Comparison of ENCODE assay signal across 1 cellular context in genomic region chr17:37661372-37662014, GRCh38.
TF ChIP-seq lines count a peak whose summit lies in the region.

No MANE protein-coding gene starts in this region.

TF ChIP-seq in A549, 52 proteins besides CTCF, POLR2A, EP300 and RAD21:
- no peak for TF ChIP-seq RCOR1 (IDR thresholded peaks at IDR 0.05; ENCODE audit: low read depth, low read length)
- no peak for TF ChIP-seq HOXB13 (CRISPR knock-in tag; IDR thresholded peaks at IDR 0.05; ENCODE audit: low read depth)
- TF ChIP-seq PHF8 (IDR thresholded peaks at IDR 0.05; ENCODE audit: borderline replicate concordance, low read depth) = no peak
- TF ChIP-seq, protein P1, sequence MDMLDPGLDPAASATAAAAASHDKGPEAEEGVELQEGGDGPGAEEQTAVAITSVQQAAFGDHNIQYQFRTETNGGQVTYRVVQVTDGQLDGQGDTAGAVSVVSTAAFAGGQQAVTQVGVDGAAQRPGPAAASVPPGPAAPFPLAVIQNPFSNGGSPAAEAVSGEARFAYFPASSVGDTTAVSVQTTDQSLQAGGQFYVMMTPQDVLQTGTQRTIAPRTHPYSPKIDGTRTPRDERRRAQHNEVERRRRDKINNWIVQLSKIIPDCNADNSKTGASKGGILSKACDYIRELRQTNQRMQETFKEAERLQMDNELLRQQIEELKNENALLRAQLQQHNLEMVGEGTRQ (IDR thresholded peaks at IDR 0.05) = no peak
- TF ChIP-seq, protein P2, sequence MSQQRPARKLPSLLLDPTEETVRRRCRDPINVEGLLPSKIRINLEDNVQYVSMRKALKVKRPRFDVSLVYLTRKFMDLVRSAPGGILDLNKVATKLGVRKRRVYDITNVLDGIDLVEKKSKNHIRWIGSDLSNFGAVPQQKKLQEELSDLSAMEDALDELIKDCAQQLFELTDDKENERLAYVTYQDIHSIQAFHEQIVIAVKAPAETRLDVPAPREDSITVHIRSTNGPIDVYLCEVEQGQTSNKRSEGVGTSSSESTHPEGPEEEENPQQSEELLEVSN (IDR thresholded peaks at IDR 0.05; ENCODE audit: borderline replicate concordance, low read depth) = no peak
- TF ChIP-seq CHD4 (IDR thresholded peaks at IDR 0.05; ENCODE audit: borderline replicate concordance) = no peak
- no peak for TF ChIP-seq JUNB (IDR thresholded peaks at IDR 0.05)
- TF ChIP-seq MYC (IDR thresholded peaks at IDR 0.05; ENCODE audit: borderline replicate concordance, low read length) = no peak
- no peak for TF ChIP-seq MAZ (IDR thresholded peaks at IDR 0.05; ENCODE audit: borderline replicate concordance, low read depth, low read length)
